32 cellular contexts compared by ENCODE assay signal in genomic region chr19:32862173-32862572, GRCh38. TPM values are rescaled to one million over a fixed set of nuclear protein-coding genes. Genes with fewer than 3 reads are reported as not detected.
"Had no signal": no experiment of that assay in that cellular context is flagged by ENCODE, and none has a peak within 500 bp of the region (broad histone marks: within the 10 kb centered on the region; RNA-seq: fewer than 3 reads in every experiment).

No MANE protein-coding gene starts in this region.

- H3K4me3 ChIP-seq: adrenal gland, body of pancreas, cardiac muscle cell, coronary artery, dorsolateral prefrontal cortex, esophagus muscularis mucosa, gastrocnemius medialis had no signal

- H3K4me1 ChIP-seq: adrenal gland, body of pancreas, esophagus muscularis mucosa, foreskin keratinocyte, gastrocnemius medialis had no signal

- H3K27me3 ChIP-seq: adrenal gland, body of pancreas, cardiac muscle cell, dorsolateral prefrontal cortex, esophagus muscularis mucosa, foreskin keratinocyte, gastrocnemius medialis had no signal

- H3K36me3 ChIP-seq: adrenal gland, cardiac muscle cell, esophagus muscularis mucosa, gastrocnemius medialis had no signal

- H3K9me3 ChIP-seq: adrenal gland, body of pancreas, esophagus muscularis mucosa, gastrocnemius medialis had no signal

- H3K27ac ChIP-seq: adrenal gland, body of pancreas, cardiac muscle cell, coronary artery, dorsolateral prefrontal cortex, esophagus muscularis mucosa, foreskin keratinocyte, gastrocnemius medialis had no signal

- DNase-seq: activated CD4-positive, alpha-beta memory T cell treated with anti-CD3 and anti-CD28 coated beads for 36 hours; activated CD4-positive, alpha-beta T cell treated with anti-CD3 and anti-CD28 coated beads for 36 hours; activated CD4-positive, alpha-beta T cell treated with anti-CD3 and anti-CD28 coated beads, Interleukin-2, amount 10 ng/mL, durations not matched to agents 24 days and 14 days; activated CD4-positive, CD25-positive, alpha-beta regulatory T cell; activated CD4-positive, CD25-positive, alpha-beta regulatory T cell treated with anti-CD3 and anti-CD28 coated beads, Interleukin-2, amount 50 U/mL, for 72 hours; activated CD8-positive, alpha-beta memory T cell treated with anti-CD3 and anti-CD28 coated beads, Interleukin-2, amount 10 ng/mL, durations not matched to agents 7 days and 5 days; activated CD8-positive, alpha-beta memory T cell treated with anti-CD3 and anti-CD28 coated beads, Interleukin-2, amount 50 U/mL, for 4 hours; activated CD8-positive, alpha-beta T cell treated with anti-CD3 and anti-CD28 coated beads, Interleukin-2, amount 10 ng/mL, durations not matched to agents 7 days and 5 days; activated effector memory CD4-positive, alpha-beta T cell treated with anti-CD3 and anti-CD28 coated beads, Interleukin-2, amount 50 U/mL, for 16 hours; activated naive CD4-positive, alpha-beta T cell treated with anti-CD3 and anti-CD28 coated beads for 36 hours; activated naive CD8-positive, alpha-beta T cell treated with anti-CD3 and anti-CD28 coated beads for 36 hours; activated naive CD8-positive, alpha-beta T cell treated with anti-CD3 and anti-CD28 coated beads, Interleukin-2, amount 50 U/mL, for 24 hours; activated T-cell treated with anti-CD3 and anti-CD28 coated beads, Interleukin-2, amount 50 U/mL, for 1 hour; activated T-cell treated with anti-CD3 and anti-CD28 coated beads, Interleukin-2, amount 50 U/mL, for 48 hours; adrenal gland; amygdala; aorta; body of pancreas; central memory CD4-positive, alpha-beta T cell; cerebellar nuclear complex; effector memory CD4-positive, alpha-beta T cell; endodermal cell; erythroblast; foreskin keratinocyte; gastrocnemius medialis; T-helper 1 cell; T-helper 17 cell had no signal

- ATAC-seq: activated CD4-positive, alpha-beta T cell treated with anti-CD3 and anti-CD28 coated beads for 36 hours; activated CD8-positive, alpha-beta memory T cell treated with anti-CD3 and anti-CD28 coated beads, Interleukin-2, amount 10 ng/mL, durations not matched to agents 7 days and 5 days; activated CD8-positive, alpha-beta T cell treated with anti-CD3 and anti-CD28 coated beads, Interleukin-2, amount 10 ng/mL, durations not matched to agents 7 days and 5 days; activated naive CD8-positive, alpha-beta T cell treated with anti-CD3 and anti-CD28 coated beads, Interleukin-2, amount 50 U/mL, for 24 hours; body of pancreas; foreskin keratinocyte; gastrocnemius medialis; T-helper 17 cell had no signal

RNA-seq across cellular contexts. Expression of gene SLC7A9, which starts 7.4 kb away (rescaled TPM):
- total RNA-seq: activated CD4-positive, alpha-beta T cell treated with anti-CD3 and anti-CD28 coated beads, Interleukin-2, amount 10 ng/mL, durations not matched to agents 24 days and 14 days; activated CD8-positive, alpha-beta memory T cell treated with anti-CD3 and anti-CD28 coated beads for 36 hours; activated naive CD4-positive, alpha-beta T cell treated with anti-CD3 and anti-CD28 coated beads for 36 hours; activated naive CD8-positive, alpha-beta T cell treated with anti-CD3 and anti-CD28 coated beads for 36 hours; body of pancreas; foreskin keratinocyte had no signal
